Comparison of ENCODE assay signal across 8 cellular contexts in the genomic region with DNA sequence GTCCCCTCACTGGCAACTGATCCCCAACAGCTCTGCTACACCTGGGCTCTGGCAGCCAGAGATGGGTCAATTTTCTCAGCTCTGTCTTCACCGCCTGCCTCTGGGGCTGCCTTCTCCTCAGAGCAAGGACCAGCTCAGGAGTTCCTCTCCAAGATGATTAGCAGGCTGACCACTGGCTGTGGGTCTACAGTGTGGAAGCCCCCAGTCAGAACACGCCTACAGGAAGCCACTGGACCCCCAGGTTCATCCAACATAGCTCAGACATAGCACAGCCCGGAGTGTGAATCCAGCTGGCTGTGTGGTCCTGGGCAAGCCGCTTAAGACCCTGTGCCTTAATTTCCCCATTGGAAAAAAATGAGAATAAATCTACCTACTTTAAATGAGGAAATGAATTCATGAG.
"Had no signal": no experiment of that assay in that cellular context is flagged by ENCODE, and none has a peak within 500 bp of the region (broad histone marks: within the 10 kb centered on the region; RNA-seq: fewer than 3 reads in every experiment).

No MANE protein-coding gene starts in this region.

- H3K9me3 ChIP-seq: gastroesophageal sphincter, tibial nerve had no signal

- H3K4me3 ChIP-seq: gastroesophageal sphincter, tibial nerve had no signal

- DNase-seq: activated CD4-positive, alpha-beta T cell treated with anti-CD3 and anti-CD28 coated beads, Interleukin-2, amount 10 ng/mL, durations not matched to agents 24 days and 14 days; activated naive CD4-positive, alpha-beta T cell treated with anti-CD3 and anti-CD28 coated beads, Interleukin-2, amount 10 ng/mL, durations not matched to agents 7 days and 5 days; effector memory CD8-positive, alpha-beta T cell; naive thymus-derived CD8-positive, alpha-beta T cell; stimulated activated CD4-positive, alpha-beta T cell treated with anti-CD3 and anti-CD28 coated beads, Interleukin-2, amount 100 ng/mL, for 48 hours had no signal

- ATAC-seq: effector memory CD8-positive, alpha-beta T cell; gastroesophageal sphincter; naive thymus-derived CD8-positive, alpha-beta T cell; SK-N-SH treated with all-trans-retinoic acid at 6 μM for 48 hours had no signal

- H3K27me3 ChIP-seq: gastroesophageal sphincter, tibial nerve had no signal

- H3K36me3 ChIP-seq: tibial nerve had no signal
